In the genomic region with DNA sequence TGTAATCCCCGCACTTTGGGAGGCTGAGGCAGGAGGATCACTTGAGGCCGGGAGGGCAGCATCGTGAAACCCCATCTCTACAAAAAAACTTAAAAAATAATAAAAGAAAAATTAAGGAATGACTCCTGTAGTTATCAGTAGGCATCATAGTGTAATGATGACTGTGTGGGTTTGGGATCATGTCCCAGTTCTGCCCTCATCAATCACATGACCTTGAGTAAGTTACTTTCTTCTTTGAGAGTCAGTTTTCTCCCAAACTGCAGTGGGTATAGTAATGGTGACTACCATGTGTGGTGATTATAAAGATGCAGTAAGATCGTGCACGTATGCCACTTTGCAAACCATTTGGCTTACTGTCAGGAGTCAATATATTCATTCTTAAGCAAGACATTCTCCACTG, we compare ENCODE assay signal across 14 cellular contexts.
"Had no signal": no experiment of that assay in that cellular context is flagged by ENCODE, and none has a peak within 500 bp of the region (broad histone marks: within the 10 kb centered on the region; RNA-seq: fewer than 3 reads in every experiment).

No MANE protein-coding gene starts in this region.

- H3K27ac ChIP-seq: dorsolateral prefrontal cortex, gastroesophageal sphincter, psoas muscle, right lobe of liver, spleen, transverse colon had no signal

- DNase-seq: activated B cell treated with CpG ODN at 0.5 μM for 24 hours; activated CD4-positive, alpha-beta T cell treated with anti-CD3 and anti-CD28 coated beads, Interleukin-2, amount 10 ng/mL, durations not matched to agents 7 days and 5 days; activated CD8-positive, alpha-beta memory T cell treated with anti-CD3 and anti-CD28 coated beads for 24 hours; activated naive CD4-positive, alpha-beta T cell treated with anti-CD3 and anti-CD28 coated beads, Interleukin-2, amount 10 ng/mL, durations not matched to agents 7 days and 5 days; dorsolateral prefrontal cortex; nephron progenitor cell; psoas muscle; right lobe of liver; spleen; stimulated activated CD4-positive, alpha-beta T cell treated with anti-CD3 and anti-CD28 coated beads, Interleukin-1b, Interleukin-23, amount 100 ng/mL, for 48 hours; stimulated activated naive B cell treated with anti-CD40 and anti-IgM and Interleukin-4, amounts not matched to agents 10 μg/mL and 1 μg/mL and 100 μg/mL, for 72 hours; substantia nigra; transverse colon had no signal

- H3K36me3 ChIP-seq: gastroesophageal sphincter, right lobe of liver, spleen, transverse colon had no signal

- H3K9me3 ChIP-seq: gastroesophageal sphincter, psoas muscle, right lobe of liver, spleen, transverse colon had no signal

- ATAC-seq: gastroesophageal sphincter; psoas muscle; right lobe of liver; stimulated activated naive B cell treated with anti-CD40 and anti-IgM and Interleukin-4, amounts not matched to agents 10 μg/mL and 1 μg/mL and 100 μg/mL, for 72 hours had no signal

- H3K4me1 ChIP-seq: gastroesophageal sphincter, psoas muscle, right lobe of liver, spleen, transverse colon had no signal

- H3K4me3 ChIP-seq: dorsolateral prefrontal cortex, gastroesophageal sphincter, psoas muscle, right lobe of liver, spleen, transverse colon had no signal

- H3K27me3 ChIP-seq: gastroesophageal sphincter, right lobe of liver, spleen, transverse colon had no signal
